In the genomic region with DNA sequence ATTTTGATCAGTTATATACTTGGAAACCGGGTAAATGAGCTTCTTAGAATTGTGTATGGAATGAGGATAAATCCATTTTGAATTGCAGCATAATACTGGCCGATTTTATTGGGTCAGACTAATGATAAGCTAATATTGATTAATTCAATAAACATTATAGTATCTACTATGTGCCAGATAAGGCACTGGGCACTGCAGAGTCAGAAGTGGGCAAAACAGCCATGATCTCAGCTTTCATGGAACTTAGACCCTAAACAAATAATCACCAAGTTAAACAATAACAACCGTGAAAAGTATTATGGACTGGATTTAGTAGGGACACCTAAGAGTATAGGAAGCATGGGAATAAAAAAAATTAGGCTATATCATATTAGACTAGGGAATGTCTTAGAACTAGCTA, we compare ENCODE assay signal across 21 cellular contexts.
A peak's percentile ranks its signal among the peaks of the same experiment; 100 is the strongest.
DNase-seq lines count a peak whose midpoint lies in the region; ATAC-seq, FAIRE-seq and TF ChIP-seq lines count a peak whose summit lies in the region.
"Had no signal": no experiment of that assay in that cellular context is flagged by ENCODE, and none has a peak within 500 bp of the region (broad histone marks: within the 10 kb centered on the region; RNA-seq: fewer than 3 reads in every experiment).

No MANE protein-coding gene starts in this region.

- no peak overlapping the region for H3K27ac ChIP-seq in liver (ENCODE audit: low read depth in 1 of 2, low read length in 2 of 2)
- no peak overlapping the region for H3K27ac ChIP-seq in HepG2 (ENCODE audit: extremely low read length, insufficient read depth, low read length)
- H3K27ac ChIP-seq in right lobe of liver, result peak overlapping the region in 1 of 3 donors; percentile 42
- no peak overlapping the region for H3K27ac ChIP-seq in small intestine (ENCODE audit: low read depth in 1 of 2, low read length in 1 of 2)
- no peak overlapping the region for H3K27ac ChIP-seq in hepatocyte
- H3K27ac ChIP-seq: 22Rv1, BLaER1, C4-2B, GM23248 had no signal

- TF ChIP-seq RAD21 in liver (IDR thresholded peaks at IDR 0.05) (peak; percentile 30 to 42), HepG2 (CRISPR knock-in tag; IDR thresholded peaks at IDR 0.05) (no peak)

- CTCF ChIA-PET in HepG2 (lab: Yijun Ruan, JAX; ENCODE audit: low intra/inter-chr PET ratio, low total read pairs), result no interaction called here

- H3K79me2 ChIP-seq in HepG2 (ENCODE audit: insufficient read depth, low read length) (no peaks in the 10 kb centered on the region), hepatocyte (no peaks in the 10 kb centered on the region)

- no TSS peak for BruUV-seq in HepG2 (replicated peaks; lab: Mats Ljungman, UMichigan)

- H3K4me2 ChIP-seq in HepG2 (ENCODE audit: low read depth, low read length) (no peak overlapping the region), hepatocyte (no peak overlapping the region)
- H3K4me2 ChIP-seq: BLaER1 had no signal

- DNase-seq in HepG2 (ENCODE audit: low spot score) (no peak), right lobe of liver (peak in 1 of 3 donors; percentile 48), small intestine (peak; percentile 28), cerebellum (ENCODE audit: low spot score) (no peak), hepatocyte (ENCODE audit: low spot score) (no peak)
- DNase-seq: Caco-2; CD4-positive, CD25-positive, alpha-beta regulatory T cell; CD8-positive, alpha-beta T cell; DMS153; DND-41; GM23248; H7; HCEC 1CT had no signal

- FAIRE-seq in HepG2 (lab: Jason Lieb, UNC) (no peak), small intestine (lab: Jason Lieb, UNC) (no peak)
- FAIRE-seq: A204.1, G401.6, GM12892, H1 had no signal

- H3K27me3 ChIP-seq in liver (ENCODE audit: control insufficient read depth in 4 of 4, insufficient read depth in 4 of 4, low read length in 3 of 4) (no peaks in the 10 kb centered on the region), HepG2 (ENCODE audit: control insufficient read depth in 1 of 2, insufficient read depth in 2 of 2, low read length in 2 of 2) (no peaks in the 10 kb centered on the region), right lobe of liver (no peaks in the 10 kb centered on the region), small intestine (ENCODE audit: control insufficient read depth in 2 of 2, insufficient read depth in 2 of 2, low read length in 2 of 2) (no peaks in the 10 kb centered on the region), hepatocyte (no peaks in the 10 kb centered on the region)
- H3K27me3 ChIP-seq: BLaER1 had no signal

- H3K4me1 ChIP-seq in liver (ENCODE audit: control insufficient read depth in 4 of 4, insufficient read depth in 4 of 4, low read length in 3 of 4) (peaks cover 0 to 8% (median 1%) of the 10 kb centered on the region in 4 donors), HepG2 (ENCODE audit: insufficient read depth, low read length) (no peaks in the 10 kb centered on the region), right lobe of liver (peaks cover 0 to 5% (median 3%) of the 10 kb centered on the region in 4 donors), small intestine (ENCODE audit: control insufficient read depth in 2 of 2, insufficient read depth in 1 of 2, low read depth in 1 of 2, low read length in 1 of 2) (no peaks in the 10 kb centered on the region), hepatocyte (ENCODE audit: insufficient read depth) (no peaks in the 10 kb centered on the region)
- H3K4me1 ChIP-seq: BLaER1, Caco-2 had no signal

- H3K36me3 ChIP-seq in liver (ENCODE audit: control insufficient read depth in 4 of 4, insufficient read depth in 3 of 4, low read depth in 1 of 4, low read length in 3 of 4), result no peaks in the 10 kb centered on the region
- no peaks in the 10 kb centered on the region for H3K36me3 ChIP-seq in HepG2 (replicated peaks in 1 of 2; ENCODE audit: control insufficient read depth in 1 of 2, insufficient read depth in 2 of 2, low read length in 2 of 2)
- no peaks in the 10 kb centered on the region for H3K36me3 ChIP-seq in right lobe of liver
- no peaks in the 10 kb centered on the region for H3K36me3 ChIP-seq in small intestine (ENCODE audit: control insufficient read depth in 2 of 2, insufficient read depth in 2 of 2, low read length in 2 of 2)
- no peaks in the 10 kb centered on the region for H3K36me3 ChIP-seq in hepatocyte (replicated peaks; ENCODE audit: insufficient read depth, low read depth)
- H3K36me3 ChIP-seq: BLaER1 had no signal

- peak overlapping the region in 1 of 2 donors; percentile 45 for H3K9ac ChIP-seq in liver (ENCODE audit: low read depth in 1 of 2, low read length in 2 of 2)
- no peak overlapping the region for H3K9ac ChIP-seq in HepG2 (ENCODE audit: insufficient read depth, low read depth, low read length)
- H3K9ac ChIP-seq: BLaER1, GM23248 had no signal

- 27% methylated on average over 3 of the region's 3 CpGs for WGBS in liver
- WGBS in HepG2 (ENCODE audit: low lambda C conversion rate), result 2% methylated on average over 3 of the region's 3 CpGs
- 10% methylated on average over 3 of the region's 3 CpGs for WGBS in right lobe of liver (ENCODE audit: insufficient coverage, low coverage, low lambda C conversion rate, missing lambda C conversion rate)
- WGBS in small intestine, 3 donors, result 17 to 53% (median 32%) methylated on average over 3 of the region's 3 CpGs
- WGBS in hepatocyte (ENCODE audit: low lambda C conversion rate, missing lambda C conversion rate), result 69% methylated on average over 3 of the region's 3 CpGs

- no peak for TF ChIP-seq EP300 in HepG2 (IDR thresholded peaks at IDR 0.05; ENCODE audit: low read depth in 2 of 2, low read length in 2 of 2)
- TF ChIP-seq EP300 in HepG2 (CRISPR knock-in tag; IDR thresholded peaks at IDR 0.05; ENCODE audit: borderline replicate concordance), result no peak

- H3K4me3 ChIP-seq in liver (ENCODE audit: low read depth in 1 of 3, low read length in 3 of 3), result peak overlapping the region in 1 of 3 donors; percentile 2
- H3K4me3 ChIP-seq in HepG2 (replicated peaks in 1 of 3; ENCODE audit: insufficient read depth in 1 of 3, low read depth in 2 of 3, low read length in 3 of 3), result no peak overlapping the region
- peak overlapping the region in 2 of 3 donors; percentile 3 to 13 for H3K4me3 ChIP-seq in right lobe of liver
- H3K4me3 ChIP-seq in small intestine (ENCODE audit: low read depth in 1 of 2, low read length in 2 of 2), result no peak overlapping the region
- no peak overlapping the region for H3K4me3 ChIP-seq in hepatocyte
- H3K4me3 ChIP-seq: BLaER1, GM23248 had no signal

- POLR2A ChIA-PET in HepG2 (lab: Yijun Ruan, JAX), result no interaction called here

- H2AFZ ChIP-seq in HepG2 (ENCODE audit: low read length) (no peak overlapping the region), hepatocyte (no peak overlapping the region)
- H2AFZ ChIP-seq: GM23248 had no signal

- TF ChIP-seq CTCF in liver (IDR thresholded peaks at IDR 0.05; ENCODE audit: low read depth, low read length, missing input control) (no peak), HepG2 (CRISPR knock-in tag; IDR thresholded peaks at IDR 0.05) (no peak), right lobe of liver (IDR thresholded peaks at IDR 0.05) (no peak), hepatocyte (IDR thresholded peaks at IDR 0.05; ENCODE audit: poor library complexity) (no peak)

- no peaks in the 10 kb centered on the region for H3K9me2 ChIP-seq in hepatocyte (replicated peaks; ENCODE audit: insufficient read depth)

- in situ Hi-C loops in HepG2 (cut with HindIII; ENCODE audit: extremely low pct_ligation_motif_present, low pct_unique_long_range_greater_than_20kb), result no loop called here

- ATAC-seq in HepG2, result no peak
- ATAC-seq in right lobe of liver, result peak; percentile 92 to 99 (median 96)
- ATAC-seq: CD8-positive, alpha-beta T cell had no signal

- H4K20me1 ChIP-seq in HepG2 (ENCODE audit: insufficient read depth, low read length) (no peaks in the 10 kb centered on the region), hepatocyte (ENCODE audit: insufficient read depth, poor library complexity, severe bottlenecking) (no peaks in the 10 kb centered on the region)
- H4K20me1 ChIP-seq: BLaER1 had no signal

- TF ChIP-seq POLR2A in HepG2 (IDR thresholded peaks at IDR 0.05; ENCODE audit: insufficient read depth in 1 of 2, low read depth in 2 of 2, low read length in 2 of 2) (no peak), right lobe of liver (IDR thresholded peaks at IDR 0.05) (no peak)

- intact Hi-C loops in HepG2 (cut with micrococcal nuclease; ENCODE audit: unreplicated experiment), result no loop called here
- intact Hi-C loops in right lobe of liver (cut with DNase I), result no loop called here

- H3K9me3 ChIP-seq in liver (ENCODE audit: control insufficient read depth in 4 of 4, low read length in 3 of 4) (no peaks in the 10 kb centered on the region), HepG2 (ENCODE audit: low read length) (no peaks in the 10 kb centered on the region), right lobe of liver (no peaks in the 10 kb centered on the region), small intestine (ENCODE audit: control insufficient read depth, low read depth) (no peaks in the 10 kb centered on the region), hepatocyte (ENCODE audit: low read depth) (no peaks in the 10 kb centered on the region)
- H3K9me3 ChIP-seq: BLaER1, Caco-2 had no signal

TF ChIP-seq in liver, 16 proteins besides CTCF, POLR2A, EP300 and RAD21 (continues in another document):
- peak; percentile 78 for TF ChIP-seq YY1 (IDR thresholded peaks at IDR 0.05)
- no peak for TF ChIP-seq HNF4G (IDR thresholded peaks at IDR 0.05)
- no peak for TF ChIP-seq GABPA (IDR thresholded peaks at IDR 0.05 in 1 of 2, conservative IDR thresholded peaks at IDR 0.05 in 1 of 2)

TF ChIP-seq in HepG2, 621 proteins besides CTCF, POLR2A, EP300 and RAD21 (continues in another document):
- TF ChIP-seq TBP (CRISPR knock-in tag; IDR thresholded peaks at IDR 0.05), result no peak
- TF ChIP-seq MIXL1 (CRISPR knock-in tag; IDR thresholded peaks at IDR 0.05), result no peak
- no peak for TF ChIP-seq ZNF670 (CRISPR knock-in tag; IDR thresholded peaks at IDR 0.05; ENCODE audit: borderline replicate concordance)
- TF ChIP-seq, protein P1, sequence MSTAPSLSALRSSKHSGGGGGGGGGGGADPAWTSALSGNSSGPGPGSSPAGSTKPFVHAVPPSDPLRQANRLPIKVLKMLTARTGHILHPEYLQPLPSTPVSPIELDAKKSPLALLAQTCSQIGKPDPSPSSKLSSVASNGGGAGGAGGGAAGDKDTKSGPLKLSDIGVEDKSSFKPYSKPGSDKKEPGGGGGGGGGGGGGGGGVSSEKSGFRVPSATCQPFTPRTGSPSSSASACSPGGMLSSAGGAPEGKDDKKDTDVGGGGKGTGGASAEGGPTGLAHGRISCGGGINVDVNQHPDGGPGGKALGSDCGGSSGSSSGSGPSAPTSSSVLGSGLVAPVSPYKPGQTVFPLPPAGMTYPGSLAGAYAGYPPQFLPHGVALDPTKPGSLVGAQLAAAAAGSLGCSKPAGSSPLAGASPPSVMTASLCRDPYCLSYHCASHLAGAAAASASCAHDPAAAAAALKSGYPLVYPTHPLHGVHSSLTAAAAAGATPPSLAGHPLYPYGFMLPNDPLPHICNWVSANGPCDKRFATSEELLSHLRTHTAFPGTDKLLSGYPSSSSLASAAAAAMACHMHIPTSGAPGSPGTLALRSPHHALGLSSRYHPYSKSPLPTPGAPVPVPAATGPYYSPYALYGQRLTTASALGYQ (CRISPR knock-in tag; IDR thresholded peaks at IDR 0.05), result no peak
- no peak for TF ChIP-seq ZNF496 (CRISPR knock-in tag; IDR thresholded peaks at IDR 0.05; ENCODE audit: insufficient replicate concordance)
- TF ChIP-seq ERF (CRISPR knock-in tag; IDR thresholded peaks at IDR 0.05), result no peak
- no peak for TF ChIP-seq FOXP1 (IDR thresholded peaks at IDR 0.05)
- TF ChIP-seq FOXP1 (CRISPR knock-in tag; IDR thresholded peaks at IDR 0.05), result no peak
- TF ChIP-seq KDM4B (CRISPR knock-in tag; IDR thresholded peaks at IDR 0.05), result no peak

Comparison
In these comparisons a context has a peak if more than half of its experiments do, and no peak if none do; other contexts are left out.
1. H3K4me3 ChIP-seq: peak in right lobe of liver (2 of 3); none in HepG2 (0 of 3), small intestine (0 of 2) and hepatocyte (single experiment).